ENCODE assay signal across 1 cellular context in genomic region chr5:118980438-118980837, GRCh38.
TF ChIP-seq lines count a peak whose summit lies in the region.

No MANE protein-coding gene starts in this region.

TF ChIP-seq in HepG2, 621 proteins besides CTCF, POLR2A, EP300 and RAD21 (continued from another document):
- TF ChIP-seq SMARCE1 (IDR thresholded peaks at IDR 0.05; ENCODE audit: borderline replicate concordance) (no peak), ZMYM3 (CRISPR knock-in tag; IDR thresholded peaks at IDR 0.05) (no peak)
